Comparison of ENCODE assay signal across 8 cellular contexts in genomic region chr10:17201165-17202013, GRCh38. TPM values are rescaled to one million over a fixed set of nuclear protein-coding genes. Genes with fewer than 3 reads are reported as not detected.
DNase-seq lines count a peak whose midpoint lies in the region; ATAC-seq and TF ChIP-seq lines count a peak whose summit lies in the region.

TRDMT1 (minus strand) TSS chr10:17201672; CDS start chr10:17201634, 38 bp downstream.

- no peaks in the 10 kb centered on the region for H3K36me3 Mint-ChIP-seq in stimulated activated naive CD8-positive, alpha-beta T cell treated with anti-CD3 and anti-CD28 coated beads, Interleukin-15, Interleukin-2, amounts not matched to agents 100 ng/mL and 50 ng/mL, for 24 hours (ENCODE audit: low read depth)

- no peak for TF ChIP-seq RAD21 in neural cell (conservative IDR thresholded peaks at IDR 0.05)

- H3K27ac ChIP-seq in neural cell (ENCODE audit: low read length) = peak within 1 kb of the TSS; percentile 95

- peak within 1 kb of the TSS; percentile 92 for H3K9ac ChIP-seq in neural cell (ENCODE audit: low read length)

- H3K4me3 ChIP-seq in neural cell (ENCODE audit: low read length) = peak within 1 kb of the TSS; percentile 81

- ATAC-seq in GM21526 (IDR thresholded peaks at IDR 0.05; ENCODE audit: low FRiP score, unreplicated experiment) = peak; percentile 97

- H3K27me3 Mint-ChIP-seq in stimulated activated naive CD8-positive, alpha-beta T cell treated with anti-CD3 and anti-CD28 coated beads, Interleukin-15, Interleukin-2, amounts not matched to agents 100 ng/mL and 50 ng/mL, for 24 hours = no peaks in the 10 kb centered on the region

- peak within 1 kb of the TSS; percentile 92 for H2AFZ ChIP-seq in neural cell (ENCODE audit: low read depth, low read length)

- no peak for TF ChIP-seq CTCF in neural cell (IDR thresholded peaks at IDR 0.05; ENCODE audit: poor library complexity, severe bottlenecking)

- peak within 1 kb of the TSS; percentile 93 for H3K27ac Mint-ChIP-seq in stimulated activated naive CD8-positive, alpha-beta T cell treated with anti-CD3 and anti-CD28 coated beads, Interleukin-15, Interleukin-2, amounts not matched to agents 100 ng/mL and 50 ng/mL, for 24 hours

- no peaks in the 10 kb centered on the region for H3K9me3 ChIP-seq in neural cell (ENCODE audit: low read length)

- peaks cover 26% of the 10 kb centered on the region for H3K79me2 ChIP-seq in neural cell (replicated peaks; ENCODE audit: insufficient read depth, low read length)

- H4K20me1 ChIP-seq in neural cell (ENCODE audit: insufficient read depth) = no peaks in the 10 kb centered on the region

- DNase-seq in DMS79 (lab: John Stamatoyannopoulos, UW) = peak; percentile 66
- DNase-seq in HuH-7.5 (ENCODE audit: low spot score) = peak; percentile 57
- DNase-seq in RPMI8226 = peak; percentile 85
- DNase-seq in activated gamma-delta T cell (lab: John Stamatoyannopoulos, UW) = peak; percentile 69
- DNase-seq in fibroblast of the conjunctiva (ENCODE audit: low read depth) = peak; percentile 89

- peaks cover 51% of the 10 kb centered on the region for H3K4me1 Mint-ChIP-seq in stimulated activated naive CD8-positive, alpha-beta T cell treated with anti-CD3 and anti-CD28 coated beads, Interleukin-15, Interleukin-2, amounts not matched to agents 100 ng/mL and 50 ng/mL, for 24 hours (ENCODE audit: low read depth)

- no peaks in the 10 kb centered on the region for H3K27me3 ChIP-seq in neural cell (ENCODE audit: insufficient read depth, low read depth, low read length)

- peak within 1 kb of the TSS; percentile 91 for H3K4me3 Mint-ChIP-seq in stimulated activated naive CD8-positive, alpha-beta T cell treated with anti-CD3 and anti-CD28 coated beads, Interleukin-15, Interleukin-2, amounts not matched to agents 100 ng/mL and 50 ng/mL, for 24 hours

- H3K9me3 Mint-ChIP-seq in stimulated activated naive CD8-positive, alpha-beta T cell treated with anti-CD3 and anti-CD28 coated beads, Interleukin-15, Interleukin-2, amounts not matched to agents 100 ng/mL and 50 ng/mL, for 24 hours = no peaks in the 10 kb centered on the region

- H3K36me3 ChIP-seq in neural cell (ENCODE audit: insufficient read depth, low read length) = no peaks in the 10 kb centered on the region

- H3F3A ChIP-seq in neural cell (ENCODE audit: insufficient read depth, low read length, poor library complexity, severe bottlenecking) = peaks cover 4% of the 10 kb centered on the region

- H3K9me2 ChIP-seq in neural cell (ENCODE audit: insufficient read depth, low read length) = no peaks in the 10 kb centered on the region

- H3K4me2 ChIP-seq in neural cell (ENCODE audit: low read length) = peak within 1 kb of the TSS; percentile 70

- TF ChIP-seq EP300 in neural cell (conservative IDR thresholded peaks at IDR 0.05; ENCODE audit: poor library complexity, severe bottlenecking) = peak; percentile 57

TF ChIP-seq in neural cell, 6 proteins besides CTCF, POLR2A, EP300 and RAD21:
- TF ChIP-seq TAF1 (IDR thresholded peaks at IDR 0.05; ENCODE audit: low read depth) (peak; percentile 97), EZH2 (IDR thresholded peaks at IDR 0.05; ENCODE audit: borderline replicate concordance, insufficient read depth, low read length, poor library complexity, severe bottlenecking) (no peak), REST (IDR thresholded peaks at IDR 0.05; ENCODE audit: borderline replicate concordance) (peak; percentile 87), MXI1 (conservative IDR thresholded peaks at IDR 0.05; ENCODE audit: poor library complexity, severe bottlenecking) (peak; percentile 95), POLR2AphosphoS5 (IDR thresholded peaks at IDR 0.05) (peak; percentile 76), SMC3 (conservative IDR thresholded peaks at IDR 0.05; ENCODE audit: poor library complexity) (peak; percentile 42)

RNA-seq across cellular contexts. Expression of gene TRDMT1, which starts in this region (rescaled TPM):
- 21.7 and 25.4 TPM in 2 replicates for polyA plus RNA-seq in neural cell
- polyA minus RNA-seq in neural cell = 61.8 and 77.3 TPM in 2 replicates

Comparison
In these comparisons a context has a peak if more than half of its experiments do, and no peak if none do; other contexts are left out.
1. Peak in every context shown above with its lines: DNase-seq, ATAC-seq, H3K4me3 ChIP-seq and H3K27ac ChIP-seq.